1 cellular context compared by ENCODE assay signal in the genomic region with DNA sequence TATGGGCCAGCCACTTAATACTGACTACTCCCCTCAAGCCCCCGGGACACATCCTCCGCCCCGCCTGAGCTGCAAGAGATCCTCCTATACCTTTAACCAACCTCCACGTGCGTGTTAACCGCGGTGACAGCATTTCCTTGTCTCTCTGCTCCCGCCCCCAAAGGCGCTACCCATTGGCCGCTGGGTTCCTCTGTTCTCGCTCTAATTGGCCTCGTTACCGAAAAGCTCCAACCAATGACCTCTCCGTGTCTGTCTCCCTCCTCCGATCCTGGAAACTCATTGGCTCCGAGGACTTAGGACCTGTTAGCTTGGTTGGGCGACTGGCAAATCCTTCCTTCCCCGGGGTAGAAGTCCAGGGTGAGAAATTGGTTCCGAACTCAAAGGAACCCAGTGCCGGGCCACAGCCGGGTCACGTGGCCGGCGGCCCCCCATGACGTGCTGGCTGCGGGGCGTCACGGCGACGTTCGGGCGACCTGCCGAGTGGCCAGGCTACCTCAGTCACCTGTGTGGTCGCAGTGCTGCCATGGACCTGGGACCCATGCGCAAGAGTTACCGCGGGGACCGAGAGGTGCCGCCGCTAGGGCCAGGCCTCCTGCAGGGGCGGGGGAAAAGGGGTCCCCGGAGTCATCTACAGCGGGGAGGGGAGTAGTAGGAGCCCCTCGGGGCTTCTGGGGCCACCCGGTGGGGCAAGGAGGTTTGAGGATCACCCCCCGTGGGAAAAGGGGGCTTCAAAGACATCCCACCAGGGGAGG.
TF ChIP-seq lines count a peak whose summit lies in the region.

A gene (plus strand): TSS at position 326 of the 752 bp plus-strand sequence. CDS start 105 bp downstream, at position 431.

TF ChIP-seq in HepG2, 621 proteins besides CTCF, POLR2A, EP300 and RAD21 (continued from another document and continues in another):
- TF ChIP-seq, protein P1, sequence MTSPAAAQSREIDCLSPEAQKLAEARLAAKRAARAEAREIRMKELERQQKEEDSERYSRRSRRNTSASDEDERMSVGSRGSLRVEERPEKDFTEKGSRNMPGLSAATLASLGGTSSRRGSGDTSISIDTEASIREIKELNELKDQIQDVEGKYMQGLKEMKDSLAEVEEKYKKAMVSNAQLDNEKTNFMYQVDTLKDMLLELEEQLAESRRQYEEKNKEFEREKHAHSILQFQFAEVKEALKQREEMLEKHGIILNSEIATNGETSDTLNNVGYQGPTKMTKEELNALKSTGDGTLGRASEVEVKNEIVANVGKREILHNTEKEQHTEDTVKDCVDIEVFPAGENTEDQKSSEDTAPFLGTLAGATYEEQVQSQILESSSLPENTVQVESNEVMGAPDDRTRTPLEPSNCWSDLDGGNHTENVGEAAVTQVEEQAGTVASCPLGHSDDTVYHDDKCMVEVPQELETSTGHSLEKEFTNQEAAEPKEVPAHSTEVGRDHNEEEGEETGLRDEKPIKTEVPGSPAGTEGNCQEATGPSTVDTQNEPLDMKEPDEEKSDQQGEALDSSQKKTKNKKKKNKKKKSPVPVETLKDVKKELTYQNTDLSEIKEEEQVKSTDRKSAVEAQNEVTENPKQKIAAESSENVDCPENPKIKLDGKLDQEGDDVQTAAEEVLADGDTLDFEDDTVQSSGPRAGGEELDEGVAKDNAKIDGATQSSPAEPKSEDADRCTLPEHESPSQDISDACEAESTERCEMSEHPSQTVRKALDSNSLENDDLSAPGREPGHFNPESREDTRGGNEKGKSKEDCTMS (CRISPR knock-in tag; conservative IDR thresholded peaks at IDR 0.05) = no peak
- TF ChIP-seq GFI1 (CRISPR knock-in tag; IDR thresholded peaks at IDR 0.05; ENCODE audit: borderline replicate concordance) (peak; percentile 82; the same call in 1 of the 2 replicates), NPAS2 (CRISPR knock-in tag; IDR thresholded peaks at IDR 0.05; ENCODE audit: borderline replicate concordance) (no peak), ZNF430 (CRISPR knock-in tag; IDR thresholded peaks at IDR 0.05) (peak; percentile 99), ZNF335 (CRISPR knock-in tag; IDR thresholded peaks at IDR 0.05) (peak; percentile 34; the same call in 1 of the 2 replicates), LCORL (IDR thresholded peaks at IDR 0.05) (no peak), LCORL (CRISPR knock-in tag; IDR thresholded peaks at IDR 0.05) (peak; percentile 84), SNAI1 (CRISPR knock-in tag; IDR thresholded peaks at IDR 0.05; ENCODE audit: borderline replicate concordance) (peak; percentile 95; the same call in 1 of the 2 replicates), KMT2B (CRISPR knock-in tag; IDR thresholded peaks at IDR 0.05) (peak; percentile 73), ISL2 (CRISPR knock-in tag; IDR thresholded peaks at IDR 0.05) (peak; percentile 43), HMGA1 (CRISPR knock-in tag; conservative IDR thresholded peaks at IDR 0.05) (no peak), ZNF30 (CRISPR knock-in tag; IDR thresholded peaks at IDR 0.05) (peak; percentile 81; the same call in 1 of the 2 replicates), SPEN (CRISPR knock-in tag; IDR thresholded peaks at IDR 0.05; ENCODE audit: low read depth) (peak; percentile 82), HHEX (CRISPR knock-in tag; IDR thresholded peaks at IDR 0.05) (no peak), YEATS4 (CRISPR knock-in tag; IDR thresholded peaks at IDR 0.05; ENCODE audit: borderline replicate concordance) (peak; percentile 99), THYN1 (CRISPR knock-in tag; IDR thresholded peaks at IDR 0.05; ENCODE audit: borderline replicate concordance, low read depth) (peak; percentile 96; the same call in 1 of the 2 replicates), ZNF746 (CRISPR knock-in tag; IDR thresholded peaks at IDR 0.05) (peak; percentile 63; the same call in 1 of the 2 replicates), ZNF296 (CRISPR knock-in tag; conservative IDR thresholded peaks at IDR 0.05) (0 out of 2 replicates have a peak, but pooled peaks have one; percentile 34), ZKSCAN1 (IDR thresholded peaks at IDR 0.05; ENCODE audit: low read length) (no peak), NAIF1 (CRISPR knock-in tag; IDR thresholded peaks at IDR 0.05; ENCODE audit: borderline replicate concordance) (peak; percentile 71; the same call in 1 of the 2 replicates), ZBTB7B (CRISPR knock-in tag; IDR thresholded peaks at IDR 0.05) (peak; percentile 90), ZNF749 (CRISPR knock-in tag; IDR thresholded peaks at IDR 0.05; ENCODE audit: borderline replicate concordance) (peak; percentile 96), PCBP1 (IDR thresholded peaks at IDR 0.05; ENCODE audit: borderline replicate concordance, low read depth, low read length) (0 out of 2 replicates have a peak, but pooled peaks have one; percentile 37), SAP130 (CRISPR knock-in tag; IDR thresholded peaks at IDR 0.05; ENCODE audit: low read depth) (peak; percentile 99)
- TF ChIP-seq, protein P2, sequence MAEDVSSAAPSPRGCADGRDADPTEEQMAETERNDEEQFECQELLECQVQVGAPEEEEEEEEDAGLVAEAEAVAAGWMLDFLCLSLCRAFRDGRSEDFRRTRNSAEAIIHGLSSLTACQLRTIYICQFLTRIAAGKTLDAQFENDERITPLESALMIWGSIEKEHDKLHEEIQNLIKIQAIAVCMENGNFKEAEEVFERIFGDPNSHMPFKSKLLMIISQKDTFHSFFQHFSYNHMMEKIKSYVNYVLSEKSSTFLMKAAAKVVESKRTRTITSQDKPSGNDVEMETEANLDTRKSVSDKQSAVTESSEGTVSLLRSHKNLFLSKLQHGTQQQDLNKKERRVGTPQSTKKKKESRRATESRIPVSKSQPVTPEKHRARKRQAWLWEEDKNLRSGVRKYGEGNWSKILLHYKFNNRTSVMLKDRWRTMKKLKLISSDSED (CRISPR knock-in tag; IDR thresholded peaks at IDR 0.05) = peak; percentile 95
- TF ChIP-seq, protein P3, sequence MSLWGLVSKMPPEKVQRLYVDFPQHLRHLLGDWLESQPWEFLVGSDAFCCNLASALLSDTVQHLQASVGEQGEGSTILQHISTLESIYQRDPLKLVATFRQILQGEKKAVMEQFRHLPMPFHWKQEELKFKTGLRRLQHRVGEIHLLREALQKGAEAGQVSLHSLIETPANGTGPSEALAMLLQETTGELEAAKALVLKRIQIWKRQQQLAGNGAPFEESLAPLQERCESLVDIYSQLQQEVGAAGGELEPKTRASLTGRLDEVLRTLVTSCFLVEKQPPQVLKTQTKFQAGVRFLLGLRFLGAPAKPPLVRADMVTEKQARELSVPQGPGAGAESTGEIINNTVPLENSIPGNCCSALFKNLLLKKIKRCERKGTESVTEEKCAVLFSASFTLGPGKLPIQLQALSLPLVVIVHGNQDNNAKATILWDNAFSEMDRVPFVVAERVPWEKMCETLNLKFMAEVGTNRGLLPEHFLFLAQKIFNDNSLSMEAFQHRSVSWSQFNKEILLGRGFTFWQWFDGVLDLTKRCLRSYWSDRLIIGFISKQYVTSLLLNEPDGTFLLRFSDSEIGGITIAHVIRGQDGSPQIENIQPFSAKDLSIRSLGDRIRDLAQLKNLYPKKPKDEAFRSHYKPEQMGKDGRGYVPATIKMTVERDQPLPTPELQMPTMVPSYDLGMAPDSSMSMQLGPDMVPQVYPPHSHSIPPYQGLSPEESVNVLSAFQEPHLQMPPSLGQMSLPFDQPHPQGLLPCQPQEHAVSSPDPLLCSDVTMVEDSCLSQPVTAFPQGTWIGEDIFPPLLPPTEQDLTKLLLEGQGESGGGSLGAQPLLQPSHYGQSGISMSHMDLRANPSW (CRISPR knock-in tag; IDR thresholded peaks at IDR 0.05; ENCODE audit: borderline replicate concordance) = peak; percentile 94; the same call in 1 of the 2 replicates
- TF ChIP-seq, protein P4, sequence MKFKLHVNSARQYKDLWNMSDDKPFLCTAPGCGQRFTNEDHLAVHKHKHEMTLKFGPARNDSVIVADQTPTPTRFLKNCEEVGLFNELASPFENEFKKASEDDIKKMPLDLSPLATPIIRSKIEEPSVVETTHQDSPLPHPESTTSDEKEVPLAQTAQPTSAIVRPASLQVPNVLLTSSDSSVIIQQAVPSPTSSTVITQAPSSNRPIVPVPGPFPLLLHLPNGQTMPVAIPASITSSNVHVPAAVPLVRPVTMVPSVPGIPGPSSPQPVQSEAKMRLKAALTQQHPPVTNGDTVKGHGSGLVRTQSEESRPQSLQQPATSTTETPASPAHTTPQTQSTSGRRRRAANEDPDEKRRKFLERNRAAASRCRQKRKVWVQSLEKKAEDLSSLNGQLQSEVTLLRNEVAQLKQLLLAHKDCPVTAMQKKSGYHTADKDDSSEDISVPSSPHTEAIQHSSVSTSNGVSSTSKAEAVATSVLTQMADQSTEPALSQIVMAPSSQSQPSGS (CRISPR knock-in tag; IDR thresholded peaks at IDR 0.05) = peak; percentile 86
- TF ChIP-seq, protein P5, sequence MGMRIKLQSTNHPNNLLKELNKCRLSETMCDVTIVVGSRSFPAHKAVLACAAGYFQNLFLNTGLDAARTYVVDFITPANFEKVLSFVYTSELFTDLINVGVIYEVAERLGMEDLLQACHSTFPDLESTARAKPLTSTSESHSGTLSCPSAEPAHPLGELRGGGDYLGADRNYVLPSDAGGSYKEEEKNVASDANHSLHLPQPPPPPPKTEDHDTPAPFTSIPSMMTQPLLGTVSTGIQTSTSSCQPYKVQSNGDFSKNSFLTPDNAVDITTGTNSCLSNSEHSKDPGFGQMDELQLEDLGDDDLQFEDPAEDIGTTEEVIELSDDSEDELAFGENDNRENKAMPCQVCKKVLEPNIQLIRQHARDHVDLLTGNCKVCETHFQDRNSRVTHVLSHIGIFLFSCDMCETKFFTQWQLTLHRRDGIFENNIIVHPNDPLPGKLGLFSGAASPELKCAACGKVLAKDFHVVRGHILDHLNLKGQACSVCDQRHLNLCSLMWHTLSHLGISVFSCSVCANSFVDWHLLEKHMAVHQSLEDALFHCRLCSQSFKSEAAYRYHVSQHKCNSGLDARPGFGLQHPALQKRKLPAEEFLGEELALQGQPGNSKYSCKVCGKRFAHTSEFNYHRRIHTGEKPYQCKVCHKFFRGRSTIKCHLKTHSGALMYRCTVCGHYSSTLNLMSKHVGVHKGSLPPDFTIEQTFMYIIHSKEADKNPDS (CRISPR knock-in tag; IDR thresholded peaks at IDR 0.05) = 0 out of 2 replicates have a peak, but pooled peaks have one; percentile 70
- TF ChIP-seq, protein P6, sequence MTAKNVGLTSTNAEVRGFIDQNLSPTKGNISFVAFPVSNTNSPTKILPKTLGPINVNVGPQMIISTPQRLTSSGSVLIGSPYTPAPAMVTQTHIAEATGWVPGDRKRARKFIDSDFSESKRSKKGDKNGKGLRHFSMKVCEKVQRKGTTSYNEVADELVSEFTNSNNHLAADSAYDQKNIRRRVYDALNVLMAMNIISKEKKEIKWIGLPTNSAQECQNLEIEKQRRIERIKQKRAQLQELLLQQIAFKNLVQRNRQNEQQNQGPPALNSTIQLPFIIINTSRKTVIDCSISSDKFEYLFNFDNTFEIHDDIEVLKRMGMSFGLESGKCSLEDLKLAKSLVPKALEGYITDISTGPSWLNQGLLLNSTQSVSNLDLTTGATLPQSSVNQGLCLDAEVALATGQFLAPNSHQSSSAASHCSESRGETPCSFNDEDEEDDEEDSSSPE (CRISPR knock-in tag; IDR thresholded peaks at IDR 0.05) = peak; percentile 98
- TF ChIP-seq, protein P7, sequence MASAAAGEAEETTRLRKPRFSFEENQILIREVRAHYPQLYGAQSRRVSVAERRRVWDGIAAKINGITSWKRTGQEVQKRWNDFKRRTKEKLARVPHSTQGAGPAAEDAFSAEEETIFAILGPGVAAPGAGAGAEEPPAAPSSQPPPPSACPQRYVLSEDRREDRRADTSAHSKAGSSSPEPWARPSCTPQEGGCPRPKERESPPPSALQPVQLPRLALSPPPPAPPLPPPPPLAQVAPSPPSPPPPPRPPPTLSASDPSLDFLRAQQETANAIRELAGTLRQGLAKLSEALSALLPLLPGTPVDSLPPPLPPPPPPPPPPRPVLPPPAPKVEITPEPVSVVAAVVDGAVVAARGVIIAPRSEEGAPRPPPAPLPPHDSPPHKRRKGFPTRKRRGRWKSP (CRISPR knock-in tag; IDR thresholded peaks at IDR 0.05) = peak; percentile 97
- TF ChIP-seq, protein P8, sequence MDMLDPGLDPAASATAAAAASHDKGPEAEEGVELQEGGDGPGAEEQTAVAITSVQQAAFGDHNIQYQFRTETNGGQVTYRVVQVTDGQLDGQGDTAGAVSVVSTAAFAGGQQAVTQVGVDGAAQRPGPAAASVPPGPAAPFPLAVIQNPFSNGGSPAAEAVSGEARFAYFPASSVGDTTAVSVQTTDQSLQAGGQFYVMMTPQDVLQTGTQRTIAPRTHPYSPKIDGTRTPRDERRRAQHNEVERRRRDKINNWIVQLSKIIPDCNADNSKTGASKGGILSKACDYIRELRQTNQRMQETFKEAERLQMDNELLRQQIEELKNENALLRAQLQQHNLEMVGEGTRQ (IDR thresholded peaks at IDR 0.05; ENCODE audit: low read depth, low read length) = peak; percentile 85
- TF ChIP-seq, protein P8 (CRISPR knock-in tag; IDR thresholded peaks at IDR 0.05; ENCODE audit: borderline replicate concordance) = peak; percentile 97; the same call in 1 of the 2 replicates
- TF ChIP-seq, protein P9, sequence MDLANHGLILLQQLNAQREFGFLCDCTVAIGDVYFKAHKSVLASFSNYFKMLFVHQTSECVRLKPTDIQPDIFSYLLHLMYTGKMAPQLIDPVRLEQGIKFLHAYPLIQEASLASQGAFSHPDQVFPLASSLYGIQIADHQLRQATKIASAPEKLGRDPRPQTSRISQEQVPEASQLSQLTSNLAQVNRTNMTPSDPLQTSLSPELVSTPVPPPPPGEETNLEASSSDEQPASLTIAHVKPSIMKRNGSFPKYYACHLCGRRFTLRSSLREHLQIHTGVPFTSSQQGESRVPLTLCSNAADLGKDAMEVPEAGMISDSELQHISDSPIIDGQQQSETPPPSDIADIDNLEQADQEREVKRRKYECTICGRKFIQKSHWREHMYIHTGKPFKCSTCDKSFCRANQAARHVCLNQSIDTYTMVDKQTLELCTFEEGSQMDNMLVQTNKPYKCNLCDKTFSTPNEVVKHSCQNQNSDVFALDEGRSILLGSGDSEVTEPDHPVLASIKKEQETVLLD (CRISPR knock-in tag; IDR thresholded peaks at IDR 0.05; ENCODE audit: low read depth) = peak; percentile 85; the same call in 1 of the 2 replicates
